In genomic region chr2:63872571-63873328, GRCh38 we compare ENCODE assay signal across 26 cellular contexts. TPM values are rescaled to one million over a fixed set of nuclear protein-coding genes. Genes with fewer than 3 reads are reported as not detected.
DNase-seq lines count a peak whose midpoint lies in the region; TF ChIP-seq lines count a peak whose summit lies in the region.
"Had no signal": no experiment of that assay in that cellular context is flagged by ENCODE, and none has a peak within 500 bp of the region (broad histone marks: within the 10 kb centered on the region; RNA-seq: fewer than 3 reads in every experiment).

No MANE protein-coding gene starts in this region.

- TF ChIP-seq POLR2A in tibial nerve (IDR thresholded peaks at IDR 0.05): no peak

- H3K4ac ChIP-seq in mesenchymal stem cell (ENCODE audit: low read depth in 1 of 2, low read length in 2 of 2): no peak overlapping the region

- no peak overlapping the region for H3K9ac ChIP-seq in mesenchymal stem cell (ENCODE audit: low read length)

- DNase-seq in EH (ENCODE audit: low read depth) (peak; percentile 42), ascending aorta (ENCODE audit: low spot score in 2 of 2) (no peak), fibroblast of the aortic adventitia (ENCODE audit: low read depth) (peak; percentile 58), osteocyte (ENCODE audit: extremely low spot score, unreplicated experiment) (no peak), mesenchymal stem cell (no peak), tibial nerve (ENCODE audit: low spot score in 2 of 2) (no peak), cerebellar nuclear complex (lab: John Stamatoyannopoulos, UW) (no peak), GM03348 (ENCODE audit: low spot score) (no peak)
- DNase-seq: ACHN; activated CD4-positive, alpha-beta T cell treated with anti-CD3 and anti-CD28 coated beads, Interleukin-2, amount 50 U/mL, for 1 hour; Calu3; left colon; naive B cell; NCI-H1105; NCI-H1930; NCI-H2227 treated with DMSO at 0.1 percent for 48 hours; NCI-H69; retina; stimulated activated CD4-positive, alpha-beta T cell treated with anti-CD3 and anti-CD28 coated beads, Interleukin-4, amount 100 ng/mL, for 24 hours; stimulated activated naive CD4-positive, alpha-beta T cell; testis had no signal

- H3K4me1 ChIP-seq in ascending aorta: peaks cover 3 to 29% of the 10 kb centered on the region in 2 donors
- H3K4me1 ChIP-seq in mesenchymal stem cell (ENCODE audit: control insufficient read depth, insufficient read depth, low read depth, low read length): no peaks in the 10 kb centered on the region
- peaks cover 0 to 53% (median 5%) of the 10 kb centered on the region in 4 donors for H3K4me1 ChIP-seq in tibial nerve

- peaks cover 53% of the 10 kb centered on the region for H3K4me1 Mint-ChIP-seq in osteocyte (ENCODE audit: unreplicated experiment)

- intact Hi-C loops in ascending aorta (cut with DNase I): loop anchor here (10.0 kb wide), 1 partner anchor 288 kb away; the partner anchor contains the start of genes MDH1 and WDPCP

- H3K27me3 Mint-ChIP-seq in osteocyte (ENCODE audit: unreplicated experiment): no peaks in the 10 kb centered on the region
- H3K27me3 Mint-ChIP-seq: activated naive CD4-positive, alpha-beta T cell treated with anti-CD3 and anti-CD28 coated beads, Interleukin-2, amount 50 U/mL, for 24 hours; IgD-negative memory B cell; naive B cell had no signal

- no peak for TF ChIP-seq CTCF in ascending aorta (IDR thresholded peaks at IDR 0.05)
- no peak for TF ChIP-seq CTCF in fibroblast of the aortic adventitia (IDR thresholded peaks at IDR 0.05; ENCODE audit: insufficient read depth, low read length)
- TF ChIP-seq CTCF in osteocyte (IDR thresholded peaks at IDR 0.05): no peak
- TF ChIP-seq CTCF in tibial nerve (IDR thresholded peaks at IDR 0.05): no peak

- no peak overlapping the region for H3K23ac ChIP-seq in mesenchymal stem cell (ENCODE audit: low read length in 2 of 2)

- no peaks in the 10 kb centered on the region for H3K27me3 ChIP-seq in ascending aorta
- no peaks in the 10 kb centered on the region for H3K27me3 ChIP-seq in mesenchymal stem cell (ENCODE audit: control insufficient read depth in 1 of 2, insufficient read depth in 1 of 2, low read length in 2 of 2)
- no peaks in the 10 kb centered on the region for H3K27me3 ChIP-seq in tibial nerve
- H3K27me3 ChIP-seq: testis had no signal

- 96% methylated on average over 3 of the region's 6 CpGs for WGBS in mesenchymal stem cell
- 52 to 61% methylated on average over 6 of the region's 6 CpGs for WGBS in tibial nerve, 2 donors

- H3K9me3 ChIP-seq in ascending aorta: no peaks in the 10 kb centered on the region
- peaks cover 10% of the 10 kb centered on the region for H3K9me3 ChIP-seq in mesenchymal stem cell (ENCODE audit: control insufficient read depth, low read length)
- H3K9me3 ChIP-seq in tibial nerve: peaks cover 0 to 4% (median 0%) of the 10 kb centered on the region in 4 donors
- H3K9me3 ChIP-seq: testis had no signal

- peaks cover 39% of the 10 kb centered on the region for H3K36me3 Mint-ChIP-seq in osteocyte (ENCODE audit: unreplicated experiment)

- no peak overlapping the region for H2BK15ac ChIP-seq in mesenchymal stem cell (ENCODE audit: low read depth, poor library complexity, severe bottlenecking)

- peaks cover 28% of the 10 kb centered on the region for H3K79me1 ChIP-seq in mesenchymal stem cell (replicated peaks; ENCODE audit: low read length, poor library complexity, severe bottlenecking)

- H2AK5ac ChIP-seq in mesenchymal stem cell (ENCODE audit: low read length, severe bottlenecking): no peak overlapping the region

- H3K4me2 ChIP-seq in mesenchymal stem cell (ENCODE audit: low read length, poor library complexity, severe bottlenecking): no peak overlapping the region

- H2BK120ac ChIP-seq in mesenchymal stem cell (ENCODE audit: low read depth, low read length): no peak overlapping the region

- peaks cover 4% of the 10 kb centered on the region for H3K9me3 Mint-ChIP-seq in osteocyte (ENCODE audit: unreplicated experiment)
- H3K9me3 Mint-ChIP-seq: activated T-helper 1 cell treated with anti-CD3 and anti-CD28 coated beads, Interleukin-12 subunit alpha, Interleukin-12 subunit beta, Interleukin-2, Interleukin-4 antibody, amounts not matched to agents 30 ng/mL and 10 ng/mL and 1 ng/mL, durations not matched to agents 14 hours and 24 hours and 36 hours; IgD-negative memory B cell had no signal

- H3K36me3 ChIP-seq in ascending aorta: peaks cover 0 to 7% of the 10 kb centered on the region in 2 donors
- peaks cover 3 to 48% of the 10 kb centered on the region in 2 experiments for H3K36me3 ChIP-seq in mesenchymal stem cell (ENCODE audit: control insufficient read depth in 1 of 2, insufficient read depth in 2 of 2, low read depth in 1 of 2, low read length in 2 of 2)
- peaks cover 0 to 22% (median 0%) of the 10 kb centered on the region in 3 donors for H3K36me3 ChIP-seq in tibial nerve

- no peak overlapping the region for H3K4me3 Mint-ChIP-seq in osteocyte (ENCODE audit: unreplicated experiment)
- H3K4me3 Mint-ChIP-seq: activated naive CD4-positive, alpha-beta T cell treated with anti-CD3 and anti-CD28 coated beads, Interleukin-2, amount 50 U/mL, for 24 hours; activated T-helper 1 cell treated with anti-CD3 and anti-CD28 coated beads, Interleukin-12 subunit alpha, Interleukin-12 subunit beta, Interleukin-2, Interleukin-4 antibody, amounts not matched to agents 30 ng/mL and 10 ng/mL and 1 ng/mL, durations not matched to agents 14 hours and 24 hours and 36 hours; IgD-negative memory B cell; naive B cell had no signal

- peak overlapping the region; percentile 86 for H3K27ac Mint-ChIP-seq in osteocyte (ENCODE audit: unreplicated experiment)
- H3K27ac Mint-ChIP-seq: activated T-helper 1 cell treated with anti-CD3 and anti-CD28 coated beads, Interleukin-12 subunit alpha, Interleukin-12 subunit beta, Interleukin-2, Interleukin-4 antibody, amounts not matched to agents 30 ng/mL and 10 ng/mL and 1 ng/mL, durations not matched to agents 14 hours and 24 hours and 36 hours; IgD-negative memory B cell had no signal

- no peak for TF ChIP-seq EP300 in tibial nerve (IDR thresholded peaks at IDR 0.05)

- H2AFZ ChIP-seq in mesenchymal stem cell (ENCODE audit: low read depth, low read length): no peak overlapping the region

- no peak overlapping the region for H2BK5ac ChIP-seq in mesenchymal stem cell (ENCODE audit: low read depth, low read length, poor library complexity, severe bottlenecking)

- H4K8ac ChIP-seq in mesenchymal stem cell (ENCODE audit: low read length): no peak overlapping the region

- no peak overlapping the region for H3K18ac ChIP-seq in mesenchymal stem cell (ENCODE audit: low read depth in 1 of 2, low read length in 2 of 2)

- H4K91ac ChIP-seq in mesenchymal stem cell (ENCODE audit: low read length): no peak overlapping the region

- H3K4me3 ChIP-seq in ascending aorta: no peak overlapping the region
- no peak overlapping the region for H3K4me3 ChIP-seq in fibroblast of the aortic adventitia (ENCODE audit: low read depth, low read length)
- H3K4me3 ChIP-seq in mesenchymal stem cell (ENCODE audit: insufficient read depth in 1 of 2, low read depth in 1 of 2, low read length in 2 of 2): no peak overlapping the region
- no peak overlapping the region for H3K4me3 ChIP-seq in tibial nerve
- H3K4me3 ChIP-seq: testis had no signal

- H3K27ac ChIP-seq in ascending aorta (peak overlapping the region; percentile 39 to 62), mesenchymal stem cell (ENCODE audit: low read length, poor library complexity, severe bottlenecking) (no peak overlapping the region), tibial nerve (no peak overlapping the region)
- H3K27ac ChIP-seq: C4-2B, testis, VCaP had no signal

- H3K14ac ChIP-seq in mesenchymal stem cell (ENCODE audit: low read length in 2 of 2): no peak overlapping the region

- H2BK12ac ChIP-seq in mesenchymal stem cell (ENCODE audit: low read length in 2 of 2): no peak overlapping the region

RNA-seq across cellular contexts. Expression of gene UGP2, which starts 31.1 kb away (rescaled TPM):
- total RNA-seq in ascending aorta (25.7 TPM), fibroblast of the aortic adventitia (ENCODE audit: low replicate concordance) (119 and 129 TPM in 2 replicates), osteocyte (109 and 112 TPM in 2 replicates), tibial nerve (100 to 1,000 TPM in 2 of 4 donors, 10 to 100 TPM in 2; 80.8 to 137 (median 103) TPM)
- polyA plus RNA-seq in mesenchymal stem cell (2013, experiment 1 of 2): 101 TPM
- polyA plus RNA-seq in mesenchymal stem cell (2013, experiment 2 of 2): 106 TPM

Comparison
In these comparisons a context has a peak if more than half of its experiments do, and no peak if none do; other contexts are left out.
1. DNase-seq: peak in EH (single experiment) and fibroblast of the aortic adventitia (single experiment); none in ascending aorta (0 of 2), osteocyte (single experiment), mesenchymal stem cell (single experiment), tibial nerve (0 of 2), cerebellar nuclear complex (0 of 2) and GM03348 (single experiment).
2. H3K27ac ChIP-seq: peak in ascending aorta (2 of 2); none in mesenchymal stem cell (single experiment) and tibial nerve (0 of 4).